Comparison of ENCODE assay signal across 16 cellular contexts in genomic region chr7:102690602-102691001, GRCh38. TPM values are rescaled to one million over a fixed set of nuclear protein-coding genes. Genes with fewer than 3 reads are reported as not detected.
"Had no signal": no experiment of that assay in that cellular context is flagged by ENCODE, and none has a peak within 500 bp of the region (broad histone marks: within the 10 kb centered on the region; RNA-seq: fewer than 3 reads in every experiment).

No MANE protein-coding gene starts in this region.

RNA-seq across cellular contexts. Expression of gene POLR2J2, which starts 19.1 kb away (rescaled TPM):
- total RNA-seq: ascending aorta had no signal

RNA-seq across cellular contexts. Expression of gene SPDYE2B, which starts 40.5 kb away (rescaled TPM):
- total RNA-seq: activated CD4-positive, alpha-beta T cell treated with anti-CD3 and anti-CD28 coated beads for 36 hours; activated CD4-positive, alpha-beta T cell treated with anti-CD3 and anti-CD28 coated beads, Interleukin-2, amount 10 ng/mL, durations not matched to agents 7 days and 5 days; activated CD8-positive, alpha-beta memory T cell treated with anti-CD3 and anti-CD28 coated beads, Interleukin-2, amount 10 ng/mL, durations not matched to agents 7 days and 5 days; activated CD8-positive, alpha-beta T cell treated with anti-CD3 and anti-CD28 coated beads, Interleukin-2, amount 10 ng/mL, durations not matched to agents 7 days and 5 days; activated naive CD4-positive, alpha-beta T cell treated with anti-CD3 and anti-CD28 coated beads, Interleukin-2, amount 50 U/mL, for 72 hours; activated naive CD8-positive, alpha-beta T cell treated with anti-CD3 and anti-CD28 coated beads, Interleukin-2, amount 10 ng/mL, durations not matched to agents 7 days and 5 days; ascending aorta; bronchial epithelial cell; cardiac muscle cell; cerebellum; T-cell; T-helper 1 cell treated with Interleukin-12 subunit alpha and Interleukin-12 subunit beta and Interleukin-4 antibody, amounts not matched to agents 30 ng/mL and 1 ng/mL, for 36 hours; T-helper 17 cell; T-helper 2 cell treated with Interferon-gamma antibody and Interleukin-4, amounts not matched to agents 100 ng/mL and 5 ng/mL, for 36 hours; WTC11 had no signal
- polyA plus RNA-seq: adipose tissue had no signal
